29 cellular contexts compared by ENCODE assay signal in genomic region chr2:75792146-75792545, GRCh38.
"Had no signal": no experiment of that assay in that cellular context is flagged by ENCODE, and none has a peak within 500 bp of the region (broad histone marks: within the 10 kb centered on the region; RNA-seq: fewer than 3 reads in every experiment).

No MANE protein-coding gene starts in this region.

- H3K27ac Mint-ChIP-seq: immature natural killer cell; naive B cell; natural killer cell; nephron progenitor cell; neural progenitor cell; stimulated activated naive CD8-positive, alpha-beta T cell treated with anti-CD3 and anti-CD28 coated beads, Interleukin-15, Interleukin-2, amounts not matched to agents 100 ng/mL and 50 ng/mL, for 24 hours had no signal

- H3K4me1 Mint-ChIP-seq: immature natural killer cell, natural killer cell had no signal

- H3K9me3 Mint-ChIP-seq: naive B cell; natural killer cell; nephron progenitor cell; neural progenitor cell; stimulated activated naive CD8-positive, alpha-beta T cell treated with anti-CD3 and anti-CD28 coated beads, Interleukin-15, Interleukin-2, amounts not matched to agents 100 ng/mL and 50 ng/mL, for 24 hours had no signal

- H3K4me3 ChIP-seq: left lung, lower lobe of right lung, neural progenitor cell, right atrium auricular region, skin epidermis, suprapubic skin, thoracic aorta, tibial artery, upper lobe of left lung, vagina had no signal

- H3K4me3 Mint-ChIP-seq: immature natural killer cell; naive B cell; natural killer cell; nephron progenitor cell; neural progenitor cell; stimulated activated naive CD8-positive, alpha-beta T cell treated with anti-CD3 and anti-CD28 coated beads, Interleukin-15, Interleukin-2, amounts not matched to agents 100 ng/mL and 50 ng/mL, for 24 hours had no signal

- H3K36me3 Mint-ChIP-seq: immature natural killer cell, naive B cell, natural killer cell, neural progenitor cell had no signal

- DNase-seq: hypothalamus; immature natural killer cell; kidney; left colon; left lung; lower lobe of right lung; mammary epithelial cell; mesenchymal stem cell; naive B cell; natural killer cell; nephron progenitor cell; occipital lobe; stimulated activated CD4-positive, alpha-beta T cell treated with anti-CD3 and anti-CD28 coated beads, Interleukin-12 subunit alpha, Interleukin-12 subunit beta, amount 100 ng/mL, for 4 hours; stimulated activated CD4-positive, alpha-beta T cell treated with anti-CD3 and anti-CD28 coated beads, Interleukin-15, amount 100 ng/mL, for 24 hours; stimulated activated CD4-positive, alpha-beta T cell treated with anti-CD3 and anti-CD28 coated beads, Interleukin-2, amount 100 ng/mL, for 24 hours; stimulated activated CD4-positive, alpha-beta T cell treated with anti-CD3 and anti-CD28 coated beads, Interleukin-4, amount 100 ng/mL, for 1 hour; stimulated activated naive CD4-positive, alpha-beta T cell; tibial artery had no signal

- H3K27ac ChIP-seq: left lung, lower lobe of right lung, neural progenitor cell, neutrophil, parathyroid adenoma, right atrium auricular region, skin epidermis, suprapubic skin, thoracic aorta, tibial artery, upper lobe of left lung, vagina had no signal

- ATAC-seq: left colon, left lung, natural killer cell, sciatic nerve had no signal
